22 cellular contexts compared by ENCODE assay signal in genomic region chr5:61905635-61906034, GRCh38.
DNase-seq lines count a peak whose midpoint lies in the region; ATAC-seq and TF ChIP-seq lines count a peak whose summit lies in the region.
"Had no signal": no experiment of that assay in that cellular context is flagged by ENCODE, and none has a peak within 500 bp of the region (broad histone marks: within the 10 kb centered on the region; RNA-seq: fewer than 3 reads in every experiment).

No MANE protein-coding gene starts in this region.

- H3K4ac ChIP-seq in mesenchymal stem cell (ENCODE audit: low read depth in 1 of 2, low read length in 2 of 2), result no peak overlapping the region

- no peak overlapping the region for H2AFZ ChIP-seq in mesenchymal stem cell (ENCODE audit: low read depth, low read length)
- H2AFZ ChIP-seq: GM23338 had no signal

- no peak for TF ChIP-seq CTCF in sigmoid colon (IDR thresholded peaks at IDR 0.05)

- no peaks in the 10 kb centered on the region for H3K36me3 ChIP-seq in sigmoid colon
- peaks cover 0 to 3% of the 10 kb centered on the region in 2 experiments for H3K36me3 ChIP-seq in mesenchymal stem cell (ENCODE audit: control insufficient read depth in 1 of 2, insufficient read depth in 2 of 2, low read depth in 1 of 2, low read length in 2 of 2)
- H3K36me3 ChIP-seq: BE2C; BLaER1 treated with 17β-estradiol and CSF1 and Interleukin-3, amounts not matched to agents 10 nM and 100 nM had no signal

- H3K14ac ChIP-seq in mesenchymal stem cell (ENCODE audit: low read length in 2 of 2), result no peak overlapping the region

- no peak overlapping the region for H2AK5ac ChIP-seq in mesenchymal stem cell (ENCODE audit: low read length, severe bottlenecking)

- H2BK120ac ChIP-seq in mesenchymal stem cell (ENCODE audit: low read depth, low read length), result no peak overlapping the region

- no peak overlapping the region for H3K4me2 ChIP-seq in mesenchymal stem cell (ENCODE audit: low read length, poor library complexity, severe bottlenecking)
- H3K4me2 ChIP-seq: A549; BLaER1 treated with 17β-estradiol and CSF1 and Interleukin-3, amounts not matched to agents 10 nM and 100 nM; GM23338 had no signal

- peak in 3 of 4 donors; percentile 19 to 43 (median 22) for TF ChIP-seq EP300 in sigmoid colon (IDR thresholded peaks at IDR 0.05)

- H3K27me3 ChIP-seq in sigmoid colon (no peaks in the 10 kb centered on the region), mesenchymal stem cell (ENCODE audit: control insufficient read depth in 1 of 2, insufficient read depth in 1 of 2, low read length in 2 of 2) (peaks cover 0 to 4% of the 10 kb centered on the region in 2 experiments)
- H3K27me3 ChIP-seq: BE2C; BLaER1 treated with 17β-estradiol and CSF1 and Interleukin-3, amounts not matched to agents 10 nM and 100 nM had no signal

- H2BK5ac ChIP-seq in mesenchymal stem cell (ENCODE audit: low read depth, low read length, poor library complexity, severe bottlenecking), result no peak overlapping the region

- H3K79me1 ChIP-seq in mesenchymal stem cell (replicated peaks; ENCODE audit: low read length, poor library complexity, severe bottlenecking), result no peaks in the 10 kb centered on the region

- intact Hi-C loops in Right ventricle myocardium superior (cut with DNase I), result no loop called here
- intact Hi-C loops in cardiac septum (cut with DNase I), result no loop called here
- intact Hi-C loops in sigmoid colon (cut with DNase I), result no loop called here

- DNase-seq in Right ventricle myocardium superior, result no peak
- no peak for DNase-seq in cardiac septum (ENCODE audit: low spot score)
- DNase-seq in mucosa of gallbladder (ENCODE audit: low spot score), result peak; percentile 11
- DNase-seq in sigmoid colon, result no peak
- no peak for DNase-seq in mesenchymal stem cell
- DNase-seq: 8988T; ACHN; AML-193; BE2C; CD4-positive, alpha-beta T cell; CD8-positive, alpha-beta memory T cell; DMS 273 treated with DMSO at 0.1 percent for 48 hours; DMS79; EL; GDM1; H9 had no signal

- H3K27ac ChIP-seq in sigmoid colon, result peak overlapping the region in 3 of 4 donors; percentile 39 to 64 (median 43)
- H3K27ac ChIP-seq in mesenchymal stem cell (ENCODE audit: low read length, poor library complexity, severe bottlenecking), result no peak overlapping the region
- H3K27ac ChIP-seq: A549; BLaER1 treated with 17β-estradiol and CSF1 and Interleukin-3, amounts not matched to agents 10 nM and 100 nM had no signal

- H3K9me3 ChIP-seq in sigmoid colon (no peaks in the 10 kb centered on the region), mesenchymal stem cell (ENCODE audit: control insufficient read depth, low read length) (no peaks in the 10 kb centered on the region)
- H3K9me3 ChIP-seq: A549; BE2C; BLaER1 treated with 17β-estradiol and CSF1 and Interleukin-3, amounts not matched to agents 10 nM and 100 nM had no signal

- no peak overlapping the region for H4K8ac ChIP-seq in mesenchymal stem cell (ENCODE audit: low read length)

- no peak overlapping the region for H3K9ac ChIP-seq in mesenchymal stem cell (ENCODE audit: low read length)
- H3K9ac ChIP-seq: BLaER1 treated with 17β-estradiol and CSF1 and Interleukin-3, amounts not matched to agents 10 nM and 100 nM had no signal

- no peak overlapping the region for H2BK15ac ChIP-seq in mesenchymal stem cell (ENCODE audit: low read depth, poor library complexity, severe bottlenecking)

- H3K23ac ChIP-seq in mesenchymal stem cell (ENCODE audit: low read length in 2 of 2), result no peak overlapping the region

- no peak overlapping the region for H2BK12ac ChIP-seq in mesenchymal stem cell (ENCODE audit: low read length in 2 of 2)

- no peak overlapping the region for H3K18ac ChIP-seq in mesenchymal stem cell (ENCODE audit: low read depth in 1 of 2, low read length in 2 of 2)

- ATAC-seq in Right ventricle myocardium superior (ENCODE audit: poor library complexity) (peak; percentile 90), GM19455 (IDR thresholded peaks at IDR 0.05; ENCODE audit: unreplicated experiment) (no peak)
- ATAC-seq: A549, GM12878, GM23338, HCT116 had no signal

- WGBS in sigmoid colon, 2 donors, result 71 to 77% methylated on average over 3 of the region's 3 CpGs
- 81% methylated on average over 3 of the region's 3 CpGs for WGBS in mesenchymal stem cell

- H4K91ac ChIP-seq in mesenchymal stem cell (ENCODE audit: low read length), result no peak overlapping the region

- H3K4me1 ChIP-seq in sigmoid colon (peaks cover 0 to 44% (median 30%) of the 10 kb centered on the region in 4 donors), mesenchymal stem cell (ENCODE audit: control insufficient read depth, insufficient read depth, low read depth, low read length) (no peaks in the 10 kb centered on the region)
- H3K4me1 ChIP-seq: A549; BE2C; BLaER1 treated with 17β-estradiol and CSF1 and Interleukin-3, amounts not matched to agents 10 nM and 100 nM had no signal

- no peak overlapping the region for H3K4me3 ChIP-seq in sigmoid colon
- no peak overlapping the region for H3K4me3 ChIP-seq in mesenchymal stem cell (ENCODE audit: insufficient read depth in 1 of 2, low read depth in 1 of 2, low read length in 2 of 2)
- H3K4me3 ChIP-seq: A549; BLaER1 treated with 17β-estradiol and CSF1 and Interleukin-3, amounts not matched to agents 10 nM and 100 nM; GM12878; GM23338 had no signal

- TF ChIP-seq POLR2A in sigmoid colon (IDR thresholded peaks at IDR 0.05), result no peak
